15 cellular contexts compared by ENCODE assay signal in genomic region chr10:77827383-77827782, GRCh38.
"Had no signal": no experiment of that assay in that cellular context is flagged by ENCODE, and none has a peak within 500 bp of the region (broad histone marks: within the 10 kb centered on the region; RNA-seq: fewer than 3 reads in every experiment).

No MANE protein-coding gene starts in this region.

- ATAC-seq: right cardiac atrium had no signal

- H3K4me1 ChIP-seq: esophagus muscularis mucosa, stomach, testis had no signal

- H3K27ac Mint-ChIP-seq: activated B cell treated with CpG ODN at 0.5 μM for 24 hours; activated CD4-positive, alpha-beta T cell treated with anti-CD3 and anti-CD28 coated beads, Interleukin-2, amount 10 ng/mL, durations not matched to agents 7 days and 5 days; activated naive CD4-positive, alpha-beta T cell treated with anti-CD3 and anti-CD28 coated beads for 36 hours; activated T-helper 2 cell treated with anti-CD3 and anti-CD28 coated beads, Interferon-gamma antibody, Interleukin-2, Interleukin-4, amounts not matched to agents 10 μg/mL and 5 μg/mL and 100 μg/mL, durations not matched to agents 14 hours and 24 hours and 36 hours; nephron progenitor cell; T-helper 1 cell treated with Interleukin-12 subunit alpha and Interleukin-12 subunit beta and Interleukin-4 antibody, amounts not matched to agents 30 μg/mL and 1 μg/mL, for 36 hours had no signal

- H3K4me3 ChIP-seq: esophagus muscularis mucosa, stomach, testis had no signal

- H3K4me3 Mint-ChIP-seq: activated B cell treated with CpG ODN at 0.5 μM for 24 hours; activated CD4-positive, alpha-beta T cell treated with anti-CD3 and anti-CD28 coated beads, Interleukin-2, amount 10 ng/mL, durations not matched to agents 7 days and 5 days; activated naive CD4-positive, alpha-beta T cell treated with anti-CD3 and anti-CD28 coated beads for 36 hours; nephron progenitor cell; T-helper 1 cell treated with Interleukin-12 subunit alpha and Interleukin-12 subunit beta and Interleukin-4 antibody, amounts not matched to agents 30 μg/mL and 1 μg/mL, for 36 hours had no signal

- H3K9me3 ChIP-seq: esophagus muscularis mucosa, stomach, testis had no signal

- H3K27ac ChIP-seq: esophagus muscularis mucosa, stomach, testis had no signal

- FAIRE-seq: colon, small intestine, TTC549 had no signal

- H3K27me3 ChIP-seq: esophagus muscularis mucosa, stomach, testis had no signal

- H3K4me1 Mint-ChIP-seq: activated B cell treated with CpG ODN at 0.5 μM for 24 hours had no signal

- H3K27me3 Mint-ChIP-seq: activated B cell treated with CpG ODN at 0.5 μM for 24 hours; activated CD4-positive, alpha-beta T cell treated with anti-CD3 and anti-CD28 coated beads, Interleukin-2, amount 10 ng/mL, durations not matched to agents 7 days and 5 days had no signal

- H3K9me3 Mint-ChIP-seq: activated B cell treated with CpG ODN at 0.5 μM for 24 hours; activated CD4-positive, alpha-beta T cell treated with anti-CD3 and anti-CD28 coated beads, Interleukin-2, amount 10 ng/mL, durations not matched to agents 7 days and 5 days; activated naive CD4-positive, alpha-beta T cell treated with anti-CD3 and anti-CD28 coated beads for 36 hours; activated T-helper 2 cell treated with anti-CD3 and anti-CD28 coated beads, Interferon-gamma antibody, Interleukin-2, Interleukin-4, amounts not matched to agents 10 μg/mL and 5 μg/mL and 100 μg/mL, durations not matched to agents 14 hours and 24 hours and 36 hours; nephron progenitor cell; T-helper 1 cell treated with Interleukin-12 subunit alpha and Interleukin-12 subunit beta and Interleukin-4 antibody, amounts not matched to agents 30 μg/mL and 1 μg/mL, for 36 hours had no signal

- DNase-seq: activated B cell treated with CpG ODN at 0.5 μM for 24 hours; activated CD4-positive, alpha-beta T cell treated with anti-CD3 and anti-CD28 coated beads, Interleukin-2, amount 10 ng/mL, durations not matched to agents 7 days and 5 days; activated naive CD4-positive, alpha-beta T cell treated with anti-CD3 and anti-CD28 coated beads for 36 hours; foreskin melanocyte; nephron progenitor cell; occipital lobe; small intestine; stomach; testis had no signal
